In the genomic region with DNA sequence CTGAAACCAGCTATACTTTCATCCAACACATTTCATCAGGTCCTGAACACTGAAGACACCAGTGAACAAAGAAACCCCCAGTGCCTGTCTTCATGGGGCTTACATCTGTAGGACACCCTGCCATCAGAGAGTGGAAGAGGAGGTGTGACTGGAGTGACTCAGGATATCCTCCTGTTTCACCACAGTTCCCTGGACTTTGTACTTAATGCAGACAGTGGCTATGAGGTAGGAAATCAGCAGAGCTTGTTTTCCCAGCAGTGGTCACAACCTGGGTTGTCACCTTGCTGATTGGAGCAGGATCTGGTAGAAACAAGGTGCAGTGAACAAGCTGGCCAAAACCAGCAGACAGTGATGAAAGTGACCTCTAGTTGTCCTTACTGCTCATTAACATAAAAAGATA, we compare ENCODE assay signal across 19 cellular contexts.
"Had no signal": no experiment of that assay in that cellular context is flagged by ENCODE, and none has a peak within 500 bp of the region (broad histone marks: within the 10 kb centered on the region; RNA-seq: fewer than 3 reads in every experiment).

No MANE protein-coding gene starts in this region.

- ATAC-seq: activated CD8-positive, alpha-beta T cell treated with anti-CD3 and anti-CD28 coated beads, Interleukin-2, amount 10 ng/mL, durations not matched to agents 7 days and 5 days; activated T-cell treated with anti-CD3 and anti-CD28 coated beads, Interleukin-2, amount 50 U/mL, for 4 hours; left cardiac atrium had no signal

- H3K9me3 ChIP-seq: breast epithelium, esophagus muscularis mucosa, thyroid gland had no signal

- H3K4me1 ChIP-seq: breast epithelium, esophagus muscularis mucosa, thyroid gland had no signal

- DNase-seq: activated CD4-positive, alpha-beta T cell treated with anti-CD3 and anti-CD28 coated beads, Interleukin-2, amount 10 ng/mL, durations not matched to agents 7 days and 5 days; activated CD8-positive, alpha-beta memory T cell treated with anti-CD3 and anti-CD28 coated beads, Interleukin-2, amount 50 U/mL, for 4 hours; activated CD8-positive, alpha-beta T cell treated with anti-CD3 and anti-CD28 coated beads, Interleukin-2, amount 10 ng/mL, durations not matched to agents 7 days and 5 days; activated naive CD4-positive, alpha-beta T cell treated with anti-CD3 and anti-CD28 coated beads, Interleukin-2, amount 50 U/mL, for 16 hours; activated T-cell treated with anti-CD3 and anti-CD28 coated beads, Interleukin-2, amount 50 U/mL, for 4 hours; effector CD8-positive, alpha-beta T cell; left cardiac atrium; nucleus accumbens; retina; stimulated activated CD4-positive, alpha-beta T cell treated with anti-CD3 and anti-CD28 coated beads, Interleukin-12 subunit alpha, Interleukin-12 subunit beta, amount 100 ng/mL, for 4 hours; stimulated activated CD4-positive, alpha-beta T cell treated with anti-CD3 and anti-CD28 coated beads, Interleukin-1b, Interleukin-23, amount 100 ng/mL, for 48 hours; stimulated activated CD8-positive, alpha-beta memory T cell treated with anti-CD3 and anti-CD28 coated beads, Interleukin-4, amount 100 ng/mL, for 48 hours; stimulated activated naive CD4-positive, alpha-beta T cell; T-helper 1 cell; T1000; thyroid gland had no signal

- H3K4me3 ChIP-seq: breast epithelium, esophagus muscularis mucosa, lung, thyroid gland had no signal

- H3K27ac ChIP-seq: breast epithelium, esophagus muscularis mucosa, thyroid gland had no signal

- H3K36me3 ChIP-seq: breast epithelium, esophagus muscularis mucosa, thyroid gland had no signal

- H3K27me3 ChIP-seq: breast epithelium, thyroid gland had no signal
